Comparison of ENCODE assay signal across 11 cellular contexts in the genomic region with DNA sequence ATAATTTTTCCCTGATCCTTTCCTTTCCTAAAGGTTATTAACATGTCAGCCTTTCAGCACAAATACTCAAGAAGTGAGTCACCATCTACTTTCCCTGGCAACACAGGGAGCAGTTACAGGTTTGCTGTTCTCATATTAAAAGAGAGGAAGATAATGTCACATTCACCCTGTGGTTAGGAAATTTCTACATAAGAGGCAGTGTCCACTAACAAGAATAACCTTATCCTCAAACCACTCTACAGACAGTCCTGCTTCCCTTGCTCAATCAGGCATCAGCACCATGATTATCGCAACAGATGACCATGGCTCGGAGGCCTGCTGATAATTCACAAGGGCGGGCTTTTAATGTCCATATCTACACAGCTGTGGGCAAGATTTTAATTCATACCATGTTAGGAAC. TPM values are rescaled to one million over a fixed set of nuclear protein-coding genes. Genes with fewer than 3 reads are reported as not detected.
DNase-seq lines count a peak whose midpoint lies in the region; ATAC-seq and TF ChIP-seq lines count a peak whose summit lies in the region.
"Had no signal": no experiment of that assay in that cellular context is flagged by ENCODE, and none has a peak within 500 bp of the region (broad histone marks: within the 10 kb centered on the region; RNA-seq: fewer than 3 reads in every experiment).

No MANE protein-coding gene starts in this region.

- H3K27me3 ChIP-seq in adipocyte (replicated peaks; ENCODE audit: control insufficient read depth, insufficient read depth, low read length) (no peaks in the 10 kb centered on the region), skeletal muscle satellite cell (ENCODE audit: control insufficient read depth, insufficient read depth, low read length) (no peaks in the 10 kb centered on the region)
- H3K27me3 ChIP-seq: ovary, upper lobe of left lung had no signal

- no peak for TF ChIP-seq CTCF in HEK293 (tag by site-specific recombination; IDR thresholded peaks at IDR 0.05)

- peak overlapping the region; percentile 38 for H3K4me2 ChIP-seq in skeletal muscle satellite cell (ENCODE audit: low read length)

- DNase-seq in adipocyte (ENCODE audit: low read depth) (peak; percentile 61), glomerular visceral epithelial cell (ENCODE audit: extremely low spot score) (peak; percentile 81), T-helper 1 cell (no peak), GF-D8 (lab: John Stamatoyannopoulos, UW) (no peak)
- DNase-seq: activated naive CD8-positive, alpha-beta T cell treated with anti-CD3 and anti-CD28 coated beads, Interleukin-2, amount 50 U/mL, for 24 hours; islet precursor cell; ovary; upper lobe of left lung had no signal

- CTCF ChIA-PET in HEK293 (lab: Yijun Ruan, JAX) = interaction anchor here (1.5 kb wide), 1 partner anchor 31 kb away, joined by 4 read pairs; the partner anchor contains the start of gene RNF150

- H3K9me3 ChIP-seq in HEK293 (ENCODE audit: control insufficient read depth, insufficient read depth, low read depth, low read length) (no peaks in the 10 kb centered on the region), adipocyte (ENCODE audit: control insufficient read depth, low read length) (no peaks in the 10 kb centered on the region), skeletal muscle satellite cell (replicated peaks; ENCODE audit: low read length) (no peaks in the 10 kb centered on the region)
- H3K9me3 ChIP-seq: ovary, upper lobe of left lung had no signal

- H3K4me1 ChIP-seq in HEK293 (ENCODE audit: control insufficient read depth, insufficient read depth, low read length) = no peaks in the 10 kb centered on the region
- peaks cover 7% of the 10 kb centered on the region for H3K4me1 ChIP-seq in adipocyte (ENCODE audit: control insufficient read depth, insufficient read depth, low read length)
- H3K4me1 ChIP-seq in skeletal muscle satellite cell (ENCODE audit: control insufficient read depth, insufficient read depth, low read length) = peaks cover 16% of the 10 kb centered on the region
- H3K4me1 ChIP-seq: upper lobe of left lung had no signal

- POLR2A ChIA-PET in HEK293 (lab: Yijun Ruan, JAX) = no interaction called here

- no peak overlapping the region for H3K27ac ChIP-seq in HEK293 (ENCODE audit: extremely low read depth, low read depth, low read length)
- H3K27ac ChIP-seq: ovary, upper lobe of left lung had no signal

- no peak for ATAC-seq in GM18858 (IDR thresholded peaks at IDR 0.05; ENCODE audit: unreplicated experiment)
- ATAC-seq: activated naive CD8-positive, alpha-beta T cell treated with anti-CD3 and anti-CD28 coated beads, Interleukin-2, amount 50 U/mL, for 24 hours had no signal

- H3K9ac ChIP-seq in adipocyte (ENCODE audit: low read length) (no peak overlapping the region), skeletal muscle satellite cell (ENCODE audit: low read depth, low read length) (no peak overlapping the region)

- H3K36me3 ChIP-seq in HEK293 (ENCODE audit: control insufficient read depth in 2 of 2, insufficient read depth in 1 of 2, low read length in 2 of 2) = no peaks in the 10 kb centered on the region
- H3K36me3 ChIP-seq in adipocyte (ENCODE audit: control insufficient read depth, insufficient read depth, low read length, severe bottlenecking) = no peaks in the 10 kb centered on the region
- no peaks in the 10 kb centered on the region for H3K36me3 ChIP-seq in skeletal muscle satellite cell (ENCODE audit: insufficient read depth, low read length)
- H3K36me3 ChIP-seq: ovary, upper lobe of left lung had no signal

- H3K4me3 ChIP-seq in HEK293 (ENCODE audit: low read depth, low read length) (no peak overlapping the region), adipocyte (ENCODE audit: low read length) (no peak overlapping the region), skeletal muscle satellite cell (ENCODE audit: low read length) (no peak overlapping the region)
- H3K4me3 ChIP-seq: ovary, upper lobe of left lung had no signal

TF ChIP-seq in HEK293, 187 proteins besides CTCF, POLR2A, EP300 and RAD21:
- TF ChIP-seq ZNF488 (tag by site-specific recombination; IDR thresholded peaks at IDR 0.05) (no peak), SCRT2 (tag by site-specific recombination; IDR thresholded peaks at IDR 0.05) (0 out of 2 replicates have a peak, but pooled peaks have one; percentile 25)
TF ChIP-seq in HEK293: peak in this region for 1.

RNA-seq across cellular contexts. Expression of gene RNF150, which starts 30.9 kb away (rescaled TPM):
- under 0.01 and 1.1 TPM in 2 replicates for total RNA-seq in skeletal muscle satellite cell (2012; rRNA removed)

Comparison
In these comparisons a context has a peak if more than half of its experiments do, and no peak if none do; other contexts are left out.
1. DNase-seq: peak in adipocyte (single experiment) and glomerular visceral epithelial cell (single experiment); none in T-helper 1 cell (0 of 5) and GF-D8 (single experiment).